Comparison of ENCODE assay signal across 12 cellular contexts in the genomic region with DNA sequence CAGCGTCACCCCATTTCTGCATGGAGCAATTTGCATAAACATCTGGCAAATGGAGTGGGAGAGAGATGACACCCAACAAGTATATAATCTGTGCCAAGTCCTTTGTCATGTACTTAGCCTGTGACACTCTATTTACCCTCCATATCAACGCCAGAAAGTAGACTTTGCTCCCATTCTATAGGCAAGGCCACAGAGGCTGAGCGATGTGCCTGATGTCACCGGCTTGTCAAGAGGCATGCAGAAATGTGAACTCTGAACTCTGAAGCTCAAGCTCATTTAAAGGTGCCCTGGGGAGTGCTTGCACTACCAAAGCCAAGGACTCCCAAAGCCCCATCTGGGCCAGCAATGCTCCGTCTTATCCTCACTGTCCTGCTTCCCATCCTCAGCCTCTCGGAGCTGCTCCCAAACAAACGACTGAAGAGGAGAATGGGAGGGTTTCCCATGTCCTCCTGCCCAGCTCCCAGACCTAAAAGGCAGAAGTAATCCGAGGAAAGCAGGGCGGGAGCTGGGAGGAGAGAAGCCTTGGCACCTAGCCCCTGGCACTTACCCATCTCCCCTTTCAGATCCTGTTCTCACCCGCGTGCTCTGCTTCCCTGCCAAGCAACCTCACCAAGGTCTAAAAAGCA. TPM values are rescaled to one million over a fixed set of nuclear protein-coding genes. Genes with fewer than 3 reads are reported as not detected.
DNase-seq lines count a peak whose midpoint lies in the region; ATAC-seq and TF ChIP-seq lines count a peak whose summit lies in the region.
"Had no signal": no experiment of that assay in that cellular context is flagged by ENCODE, and none has a peak within 500 bp of the region (broad histone marks: within the 10 kb centered on the region; RNA-seq: fewer than 3 reads in every experiment).

No MANE protein-coding gene starts in this region.

- no peak overlapping the region for H3K4me2 ChIP-seq in osteoblast (ENCODE audit: insufficient read depth, low read length)
- no peak overlapping the region for H3K4me2 ChIP-seq in PC-3 (ENCODE audit: low read length)

- no peaks in the 10 kb centered on the region for H3K36me3 Mint-ChIP-seq in immature natural killer cell

- no peaks in the 10 kb centered on the region for H3K9me3 Mint-ChIP-seq in immature natural killer cell

- peak; percentile 76 for DNase-seq in NCI-H2196 (lab: John Stamatoyannopoulos, UW; ENCODE audit: unreplicated experiment)
- peak; percentile 73 for DNase-seq in fibroblast of pulmonary artery (ENCODE audit: low read depth)
- DNase-seq in osteoblast (ENCODE audit: insufficient read length, low spot score, missing footprints), result peak; percentile 71
- no peak for DNase-seq in immature natural killer cell
- no peak for DNase-seq in T1000 (lab: John Stamatoyannopoulos, UW)
- DNase-seq in PC-3, result no peak
- DNase-seq: HCEC 1CT, mesendoderm had no signal

- H4K20me1 ChIP-seq in osteoblast (ENCODE audit: insufficient read depth, low read length), result no peaks in the 10 kb centered on the region
- H4K20me1 ChIP-seq in PC-3 (ENCODE audit: low read length), result no peaks in the 10 kb centered on the region

- no peak for TF ChIP-seq CTCF in C4-2B (conservative IDR thresholded peaks at IDR 0.05)
- TF ChIP-seq CTCF in fibroblast of pulmonary artery (IDR thresholded peaks at IDR 0.05; ENCODE audit: low read length, missing control alignments), result no peak
- TF ChIP-seq CTCF in osteoblast (IDR thresholded peaks at IDR 0.05; ENCODE audit: extremely low read depth, low read depth, low read length), result no peak
- no peak for TF ChIP-seq CTCF in PC-3 (conservative IDR thresholded peaks at IDR 0.05; ENCODE audit: low read depth, low read length)

- H3K79me2 ChIP-seq in osteoblast (ENCODE audit: insufficient read depth, low read length) (no peaks in the 10 kb centered on the region), PC-3 (ENCODE audit: low read length) (no peaks in the 10 kb centered on the region)

- H3K4me1 Mint-ChIP-seq in immature natural killer cell, result peaks cover 7 to 9% of the 10 kb centered on the region in 2 donors

- H3K4me1 ChIP-seq in osteoblast (ENCODE audit: insufficient read depth, low read length) (peaks cover 12% of the 10 kb centered on the region), PC-3 (ENCODE audit: insufficient read depth, low read length) (peaks cover 11% of the 10 kb centered on the region)

- H3K4me3 ChIP-seq in fibroblast of pulmonary artery (replicated peaks; ENCODE audit: low read depth, low read length) (no peak overlapping the region), osteoblast (ENCODE audit: insufficient read depth, low read length) (no peak overlapping the region), PC-3 (ENCODE audit: low read length) (no peak overlapping the region)
- H3K4me3 ChIP-seq: SJSA1 had no signal

- no peaks in the 10 kb centered on the region for H3F3A ChIP-seq in PC-3 (ENCODE audit: low read length, unreplicated experiment)

- peak overlapping the region; percentile 53 for H2AFZ ChIP-seq in osteoblast (ENCODE audit: low read length)
- H2AFZ ChIP-seq in PC-3 (ENCODE audit: low read length), result no peak overlapping the region

- CTCF ChIA-PET in PC-3 (lab: Charles Lee), result no interaction called here

- BruUV-seq in PC-3 (replicated peaks; lab: Mats Ljungman, UMichigan), result no TSS peak

- no peak overlapping the region for H3K4me3 Mint-ChIP-seq in immature natural killer cell
- H3K4me3 Mint-ChIP-seq: B cell had no signal

- no peaks in the 10 kb centered on the region for H3K27me3 ChIP-seq in osteoblast (ENCODE audit: insufficient read depth, low read length)
- H3K27me3 ChIP-seq in PC-3 (ENCODE audit: low read length), result no peaks in the 10 kb centered on the region
- H3K27me3 ChIP-seq: SJSA1 had no signal

- intact Hi-C loops in PC-3 (cut with micrococcal nuclease), result no loop called here

- H3K36me3 ChIP-seq in osteoblast (ENCODE audit: insufficient read depth, low read length) (no peaks in the 10 kb centered on the region), PC-3 (ENCODE audit: low read depth, low read length) (no peaks in the 10 kb centered on the region)
- H3K36me3 ChIP-seq: SJSA1 had no signal

- no peak overlapping the region for H3K9ac ChIP-seq in PC-3 (ENCODE audit: low read length)

- H3K27ac ChIP-seq in C4-2B (peak overlapping the region; percentile 49), osteoblast (ENCODE audit: low read depth, low read length) (no peak overlapping the region), PC-3 (ENCODE audit: low read length) (no peak overlapping the region)
- H3K27ac ChIP-seq: SJSA1 had no signal

- H3K27ac Mint-ChIP-seq in immature natural killer cell, result no peak overlapping the region
- H3K27ac Mint-ChIP-seq: B cell had no signal

- H3K27me3 Mint-ChIP-seq in immature natural killer cell (ENCODE audit: low read depth in 3 of 3), result peaks cover 0 to 3% (median 3%) of the 10 kb centered on the region in 3 donors

- H3K9me2 ChIP-seq in PC-3 (replicated peaks; ENCODE audit: low read length), result no peaks in the 10 kb centered on the region

- ATAC-seq in HG02610 (IDR thresholded peaks at IDR 0.05; ENCODE audit: unreplicated experiment) (no peak), PC-3 (no peak)

- POLR2A ChIA-PET in PC-3 (lab: Charles Lee; ENCODE audit: unreplicated experiment), result interaction anchor here (0.7 kb wide), 1 partner anchor 150 kb away, joined by 9 read pairs; no protein-coding TSS in a partner anchor

- H3K9me3 ChIP-seq in osteoblast (ENCODE audit: low read depth, low read length), result no peaks in the 10 kb centered on the region
- H3K9me3 ChIP-seq in PC-3 (ENCODE audit: low read length), result no peaks in the 10 kb centered on the region
- H3K9me3 ChIP-seq: SJSA1 had no signal

RNA-seq across cellular contexts. Expression of a gene that starts 9.2 kb away (rescaled TPM):
- total RNA-seq in osteoblast, result under 0.01 TPM in 1 of 2 replicates, not detected in the other
- under 1 TPM; 0.29 to 0.52 (median 0.49) TPM for polyA plus RNA-seq in immature natural killer cell
- 0.29 TPM in 1 of 2 replicates, not detected in the other for total RNA-seq in PC-3 (2014; rRNA removed)

RNA-seq across cellular contexts. Expression of a gene that starts 44.6 kb away (rescaled TPM):
- total RNA-seq in osteoblast (9.8 and 10.9 TPM in 2 replicates), PC-3 (2014; rRNA removed) (37.3 and 39.9 TPM in 2 replicates)
- polyA plus RNA-seq in immature natural killer cell, result 10 to 100 TPM; 10.8 to 18.1 (median 15.1) TPM

RNA-seq across cellular contexts. Expression of a gene that starts 55.7 kb away (rescaled TPM):
- 59.0 and 60.1 TPM in 2 replicates for total RNA-seq in osteoblast
- polyA plus RNA-seq in immature natural killer cell, result 10 to 100 TPM; 26.8 to 54.2 (median 43.8) TPM
- 23.2 and 27.8 TPM in 2 replicates for total RNA-seq in PC-3 (2014; rRNA removed)

Comparison
In these comparisons a context has a peak if more than half of its experiments do, and no peak if none do; other contexts are left out.
1. DNase-seq: peak in NCI-H2196 (single experiment), fibroblast of pulmonary artery (single experiment) and osteoblast (single experiment); none in immature natural killer cell (0 of 3), T1000 (single experiment) and PC-3 (single experiment).